ENCODE assay signal across 28 cellular contexts in the genomic region with DNA sequence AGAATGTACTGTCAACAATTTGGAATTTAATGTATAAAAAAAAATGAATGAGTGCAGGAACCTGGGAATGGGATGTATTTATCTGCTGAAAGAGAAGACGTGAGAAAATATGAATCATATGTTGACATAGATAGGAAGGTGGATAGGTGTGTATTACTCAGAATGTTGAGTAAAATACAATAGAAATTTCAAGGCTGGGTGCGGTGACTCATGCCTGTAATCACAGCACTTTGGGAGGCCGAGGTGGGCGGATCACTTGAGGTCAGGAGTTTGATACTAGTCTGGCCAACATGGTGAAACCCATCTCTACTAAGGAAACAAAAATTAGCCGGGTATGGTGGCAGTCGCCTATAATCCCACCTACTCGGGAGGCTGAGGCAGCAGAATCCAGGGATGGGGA.
DNase-seq lines count a peak whose midpoint lies in the region; ATAC-seq, FAIRE-seq and TF ChIP-seq lines count a peak whose summit lies in the region.
"Had no signal": no experiment of that assay in that cellular context is flagged by ENCODE, and none has a peak within 500 bp of the region (broad histone marks: within the 10 kb centered on the region; RNA-seq: fewer than 3 reads in every experiment).

No MANE protein-coding gene starts in this region.

- no peak overlapping the region for H3K27ac Mint-ChIP-seq in activated CD4-positive, alpha-beta T cell treated with anti-CD3 and anti-CD28 coated beads, Interleukin-2, amount 10 ng/mL, durations not matched to agents 24 days and 14 days
- H3K27ac Mint-ChIP-seq: activated T-cell treated with anti-CD3 and anti-CD28 coated beads, Interleukin-2, amount 50 U/mL, for 24 hours; effector memory CD8-positive, alpha-beta T cell; natural killer cell had no signal

- no peak for TF ChIP-seq CTCF in RWPE1 (conservative IDR thresholded peaks at IDR 0.05; ENCODE audit: low read depth)
- no peak for TF ChIP-seq CTCF in foreskin keratinocyte (conservative IDR thresholded peaks at IDR 0.05)
- TF ChIP-seq CTCF in thyroid gland (IDR thresholded peaks at IDR 0.05) = no peak

- in situ Hi-C loops in ACHN (cut with HindIII; ENCODE audit: low pct_ligation_motif_present, low pct_unique_long_range_greater_than_20kb, low sequenced_read_pairs) = no loop called here

- POLR2A ChIA-PET in RWPE1 (lab: Yijun Ruan, JAX; ENCODE audit: low non-redundant PET) = no interaction called here

- ATAC-seq in foreskin keratinocyte (peak; percentile 99), HG03108 (IDR thresholded peaks at IDR 0.05; ENCODE audit: unreplicated experiment) (no peak)
- ATAC-seq: effector memory CD8-positive, alpha-beta T cell; natural killer cell had no signal

- H3K27ac ChIP-seq in RWPE1 (no peak overlapping the region), foreskin keratinocyte (peak overlapping the region; percentile 55), thyroid gland (no peak overlapping the region)
- H3K27ac ChIP-seq: ascending aorta, BLaER1, GM23248, parathyroid adenoma, tibial nerve had no signal

- peaks cover 12% of the 10 kb centered on the region for H3K9me3 Mint-ChIP-seq in activated CD4-positive, alpha-beta T cell treated with anti-CD3 and anti-CD28 coated beads, Interleukin-2, amount 10 ng/mL, durations not matched to agents 24 days and 14 days

- no peaks in the 10 kb centered on the region for H3K36me3 ChIP-seq in thyroid gland
- H3K36me3 ChIP-seq: ascending aorta, BLaER1, tibial nerve had no signal

- H3K27me3 ChIP-seq in foreskin keratinocyte (no peaks in the 10 kb centered on the region), thyroid gland (no peaks in the 10 kb centered on the region)
- H3K27me3 ChIP-seq: ascending aorta, BLaER1, tibial nerve had no signal

- no peaks in the 10 kb centered on the region for H3K9me3 ChIP-seq in thyroid gland
- H3K9me3 ChIP-seq: ascending aorta, BLaER1 had no signal

- no peak for TF ChIP-seq POLR2A in thyroid gland (IDR thresholded peaks at IDR 0.05)

- 88 to 94% methylated on average over 7 of the region's 7 CpGs for WGBS in thyroid gland, 2 donors

- no peaks in the 10 kb centered on the region for H3K27me3 Mint-ChIP-seq in activated CD4-positive, alpha-beta T cell treated with anti-CD3 and anti-CD28 coated beads, Interleukin-2, amount 10 ng/mL, durations not matched to agents 24 days and 14 days
- H3K27me3 Mint-ChIP-seq: activated T-cell treated with anti-CD3 and anti-CD28 coated beads, Interleukin-2, amount 50 U/mL, for 24 hours; effector memory CD8-positive, alpha-beta T cell had no signal

- intact Hi-C loops in activated CD4-positive, alpha-beta T cell treated with anti-CD3 and anti-CD28 coated beads, Interleukin-2, amount 10 ng/mL, durations not matched to agents 24 days and 14 days (cut with micrococcal nuclease) = no loop called here
- intact Hi-C loops in thyroid gland (cut with DNase I) = no loop called here

- H3K36me3 Mint-ChIP-seq in activated CD4-positive, alpha-beta T cell treated with anti-CD3 and anti-CD28 coated beads, Interleukin-2, amount 10 ng/mL, durations not matched to agents 24 days and 14 days (ENCODE audit: low read depth) = no peaks in the 10 kb centered on the region
- H3K36me3 Mint-ChIP-seq: natural killer cell had no signal

- no peak for FAIRE-seq in urothelium cell line (lab: Jason Lieb, UNC)
- FAIRE-seq: D721Med had no signal

- CTCF ChIA-PET in RWPE1 (lab: Yijun Ruan, JAX) = no interaction called here

- DNase-seq in activated CD4-positive, alpha-beta T cell treated with anti-CD3 and anti-CD28 coated beads for 48 hours = peak; percentile 3
- DNase-seq in activated CD4-positive, alpha-beta T cell treated with anti-CD3 and anti-CD28 coated beads, Interleukin-2, amount 10 ng/mL, durations not matched to agents 24 days and 14 days = no peak
- DNase-seq in RWPE1 (ENCODE audit: low spot score) (peak; percentile 61), foreskin keratinocyte (peak; percentile 85 to 91), urothelium cell line (ENCODE audit: low spot score) (peak; percentile 26), ACHN (no peak), thyroid gland (no peak)
- DNase-seq: activated CD4-positive, alpha-beta T cell treated with anti-CD3 and anti-CD28 coated beads, Interleukin-2, amount 50 U/mL, for 4 hours; activated naive CD4-positive, alpha-beta T cell treated with anti-CD3 and anti-CD28 coated beads, Interleukin-2, amount 50 U/mL, for 16 hours; activated T-cell treated with anti-CD3 and anti-CD28 coated beads, Interleukin-2, amount 50 U/mL, for 24 hours; effector memory CD8-positive, alpha-beta T cell; GM23248; islet precursor cell; mesenchymal stem cell; natural killer cell; NCI-H146; NCI-H2171 treated with DMSO at 0.1 percent for 48 hours; NCI-H82; RPMI8226; stimulated activated CD4-positive, alpha-beta T cell treated with anti-CD3 and anti-CD28 coated beads, Interleukin-1b, Interleukin-23, amount 100 ng/mL, for 48 hours; stimulated activated naive CD4-positive, alpha-beta T cell treated with Interleukin-2 at 50 U/mL for 16 hours; SW 1271 had no signal

- H3K4me3 ChIP-seq in thyroid gland (replicated peaks in 1 of 3) = no peak overlapping the region
- H3K4me3 ChIP-seq: ascending aorta, BLaER1, GM23248, tibial nerve had no signal

- H3K4me1 ChIP-seq in foreskin keratinocyte = peaks cover 32% of the 10 kb centered on the region
- no peaks in the 10 kb centered on the region for H3K4me1 ChIP-seq in thyroid gland
- H3K4me1 ChIP-seq: ascending aorta, BLaER1, parathyroid adenoma, tibial nerve had no signal

- no peak overlapping the region for H3K4me3 Mint-ChIP-seq in activated CD4-positive, alpha-beta T cell treated with anti-CD3 and anti-CD28 coated beads, Interleukin-2, amount 10 ng/mL, durations not matched to agents 24 days and 14 days
- H3K4me3 Mint-ChIP-seq: activated T-cell treated with anti-CD3 and anti-CD28 coated beads, Interleukin-2, amount 50 U/mL, for 24 hours; effector memory CD8-positive, alpha-beta T cell; natural killer cell had no signal

- no peaks in the 10 kb centered on the region for H3K4me1 Mint-ChIP-seq in activated CD4-positive, alpha-beta T cell treated with anti-CD3 and anti-CD28 coated beads, Interleukin-2, amount 10 ng/mL, durations not matched to agents 24 days and 14 days
- H3K4me1 Mint-ChIP-seq: natural killer cell had no signal

Comparison
In these comparisons a context has a peak if more than half of its experiments do, and no peak if none do; other contexts are left out.
1. DNase-seq: peak in activated CD4-positive, alpha-beta T cell treated with anti-CD3 and anti-CD28 coated beads for 48 hours (single experiment), RWPE1 (single experiment), foreskin keratinocyte (2 of 2) and urothelium cell line (single experiment); none in activated CD4-positive, alpha-beta T cell treated with anti-CD3 and anti-CD28 coated beads, Interleukin-2, amount 10 ng/mL, durations not matched to agents 24 days and 14 days (single experiment), ACHN (single experiment) and thyroid gland (0 of 2).